In the genomic region with DNA sequence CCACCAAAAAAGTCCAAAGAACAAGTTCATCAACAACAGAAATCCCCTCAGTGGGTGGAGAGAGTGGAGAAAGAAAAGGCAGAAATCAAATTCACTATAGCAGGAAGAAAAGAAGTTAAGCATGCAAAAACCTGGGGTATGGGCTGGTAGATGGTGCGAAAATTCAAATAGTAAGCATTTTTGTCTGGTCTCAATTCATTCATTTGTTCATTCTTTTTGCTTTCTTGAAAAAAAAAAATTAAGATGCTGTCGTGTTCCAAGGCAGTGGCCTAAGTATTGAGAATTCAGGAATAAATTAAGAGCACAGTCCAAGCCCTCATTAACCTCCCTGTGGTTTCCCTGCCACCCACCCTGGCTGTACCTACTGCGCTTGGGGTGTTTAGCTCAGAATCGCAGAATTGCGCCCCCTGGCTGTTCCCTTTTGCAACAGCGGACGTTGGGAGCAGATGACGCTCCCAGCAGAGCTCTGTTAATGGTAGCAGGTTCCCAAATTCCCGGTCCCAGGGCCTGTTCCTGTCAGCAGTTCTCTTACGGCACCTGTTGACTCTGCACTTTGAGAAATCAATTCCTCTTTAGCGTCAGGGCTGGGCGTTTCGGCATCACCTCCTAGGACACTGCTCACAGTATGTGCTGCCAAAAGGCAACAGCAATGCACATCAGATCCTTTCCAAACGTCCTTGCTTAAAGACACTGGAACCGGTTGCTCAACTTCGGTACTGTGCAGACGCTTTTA, we compare ENCODE assay signal across 9 cellular contexts. TPM values are rescaled to one million over a fixed set of nuclear protein-coding genes. Genes with fewer than 3 reads are reported as not detected.
DNase-seq lines count a peak whose midpoint lies in the region; ATAC-seq and TF ChIP-seq lines count a peak whose summit lies in the region.
"Had no signal": no experiment of that assay in that cellular context is flagged by ENCODE, and none has a peak within 500 bp of the region (broad histone marks: within the 10 kb centered on the region; RNA-seq: fewer than 3 reads in every experiment).

No MANE protein-coding gene starts in this region.

- intact Hi-C loops in Caco-2 (cut with micrococcal nuclease; ENCODE audit: unreplicated experiment) = no loop called here

- no peak overlapping the region for H2BK120ac ChIP-seq in trophoblast cell (ENCODE audit: insufficient read depth, low read length, poor library complexity)

- peaks cover 8% of the 10 kb centered on the region for H3K79me1 ChIP-seq in trophoblast cell (ENCODE audit: low read length)

- H3K4ac ChIP-seq in trophoblast cell (ENCODE audit: low read depth, low read length) = no peak overlapping the region

- H3K4me3 Mint-ChIP-seq in Caco-2 (ENCODE audit: unreplicated experiment) = no peak overlapping the region

- H3K36me3 ChIP-seq in RWPE2 (ENCODE audit: low read depth) (no peaks in the 10 kb centered on the region), trophoblast cell (ENCODE audit: control insufficient read depth in 1 of 2, insufficient read depth in 2 of 2, low read length in 2 of 2) (no peaks in the 10 kb centered on the region), Caco-2 (ENCODE audit: control insufficient read depth, insufficient read depth, low read length) (no peaks in the 10 kb centered on the region)

- no peaks in the 10 kb centered on the region for H3K36me3 Mint-ChIP-seq in Caco-2 (ENCODE audit: insufficient read depth, unreplicated experiment)

- peak; percentile 44 for ATAC-seq in GM18517 (IDR thresholded peaks at IDR 0.05; ENCODE audit: unreplicated experiment)
- ATAC-seq in RWPE2 (ENCODE audit: low read depth) = no peak

- H4K8ac ChIP-seq in trophoblast cell (ENCODE audit: low read depth, low read length) = no peak overlapping the region

- H3K9me3 ChIP-seq in RWPE2 (ENCODE audit: severe bottlenecking) (no peaks in the 10 kb centered on the region), trophoblast cell (ENCODE audit: insufficient read depth, low read depth, low read length) (no peaks in the 10 kb centered on the region), Caco-2 (no peaks in the 10 kb centered on the region)

- no peaks in the 10 kb centered on the region for H3K79me2 ChIP-seq in trophoblast cell (ENCODE audit: control insufficient read depth, insufficient read depth, low read length, poor library complexity)

- H2AK5ac ChIP-seq in trophoblast cell (ENCODE audit: low read length) = no peak overlapping the region

- H3K14ac ChIP-seq in trophoblast cell (ENCODE audit: low read length) = no peak overlapping the region

- in situ Hi-C loops in astrocyte of the cerebellum (cut with HindIII; ENCODE audit: low sequenced_read_pairs) = no loop called here

- no peak overlapping the region for H3K23ac ChIP-seq in trophoblast cell (ENCODE audit: low read length)

- no peak overlapping the region for H3K27ac Mint-ChIP-seq in Caco-2 (ENCODE audit: unreplicated experiment)

- H3K27ac ChIP-seq in RWPE2 (ENCODE audit: poor library complexity, severe bottlenecking) = no peak overlapping the region
- H3K27ac ChIP-seq in trophoblast cell (ENCODE audit: low read depth, low read length) = no peak overlapping the region
- H3K27ac ChIP-seq: KMS-11 had no signal

- no peak overlapping the region for H2BK5ac ChIP-seq in trophoblast cell (ENCODE audit: low read depth, low read length, poor library complexity)

- no peaks in the 10 kb centered on the region for H3K27me3 Mint-ChIP-seq in Caco-2 (ENCODE audit: insufficient read depth, unreplicated experiment)

- peaks cover 19% of the 10 kb centered on the region for H3K4me1 Mint-ChIP-seq in Caco-2 (ENCODE audit: low read depth, unreplicated experiment)

- POLR2A ChIA-PET in Caco-2 (lab: Charles Lee) = no interaction called here

- H3K4me3 ChIP-seq in RWPE2 (ENCODE audit: severe bottlenecking) (no peak overlapping the region), astrocyte of the cerebellum (ENCODE audit: low read depth, low read length) (no peak overlapping the region), trophoblast cell (ENCODE audit: low read depth, low read length) (no peak overlapping the region), Caco-2 (ENCODE audit: low read depth, low read length) (no peak overlapping the region)

- H4K91ac ChIP-seq in trophoblast cell (ENCODE audit: low read depth, low read length) = peak overlapping the region; percentile 4

- peak; percentile 23 for TF ChIP-seq CTCF in RWPE2 (IDR thresholded peaks at IDR 0.05; ENCODE audit: poor library complexity, severe bottlenecking)
- TF ChIP-seq CTCF in astrocyte of the cerebellum (IDR thresholded peaks at IDR 0.05; ENCODE audit: low read depth, low read length, missing control alignments) = peak; percentile 8
- TF ChIP-seq CTCF in Caco-2 (IDR thresholded peaks at IDR 0.05; ENCODE audit: insufficient read depth in 1 of 2, low read depth in 1 of 2, low read length in 1 of 2, severe bottlenecking in 1 of 2, unreplicated experiment in 1 of 2) = no peak

- peaks cover 11% of the 10 kb centered on the region for H3K4me1 ChIP-seq in RWPE2 (ENCODE audit: insufficient read depth, poor library complexity, severe bottlenecking)
- H3K4me1 ChIP-seq in trophoblast cell (ENCODE audit: control insufficient read depth in 1 of 2, insufficient read depth in 2 of 2, low read length in 2 of 2) = peaks cover 4 to 8% of the 10 kb centered on the region in 2 experiments
- peaks cover 25% of the 10 kb centered on the region for H3K4me1 ChIP-seq in Caco-2

- no peak overlapping the region for H3K4me2 ChIP-seq in trophoblast cell (ENCODE audit: low read length)
- H3K4me2 ChIP-seq: KMS-11 had no signal

- H3K9ac ChIP-seq in trophoblast cell (ENCODE audit: low read length) = no peak overlapping the region
- H3K9ac ChIP-seq: KMS-11 had no signal

- H3K9me3 Mint-ChIP-seq in Caco-2 (ENCODE audit: unreplicated experiment) = no peaks in the 10 kb centered on the region

- no CpG with 5 or more reads among the region's 17 CpGs for WGBS in trophoblast cell (ENCODE audit: extremely low coverage, insufficient coverage, insufficient read length)

- BruUV-seq in Caco-2 (replicated peaks; lab: Mats Ljungman, UMichigan) = no TSS peak

- DNase-seq in RWPE2 (ENCODE audit: low spot score) = no peak
- DNase-seq in astrocyte of the cerebellum (ENCODE audit: low read depth) = no peak
- peak; percentile 24 to 57 for DNase-seq in trophoblast cell
- no peak for DNase-seq in nucleus accumbens (lab: John Stamatoyannopoulos, UW)
- DNase-seq in NCI-H2227 (lab: John Stamatoyannopoulos, UW; ENCODE audit: unreplicated experiment) = no peak
- no peak for DNase-seq in Caco-2
- DNase-seq in NCI-H187 treated with DMSO at 0.1 percent for 48 hours (lab: John Stamatoyannopoulos, UW) = no peak

- H2AFZ ChIP-seq in trophoblast cell (ENCODE audit: insufficient read depth, low read length, poor library complexity) = peak overlapping the region; percentile 35

- H3K27me3 ChIP-seq in RWPE2 (ENCODE audit: insufficient read depth, poor library complexity, severe bottlenecking) = no peaks in the 10 kb centered on the region
- no peaks in the 10 kb centered on the region for H3K27me3 ChIP-seq in trophoblast cell (ENCODE audit: insufficient read depth, low read length)
- H3K27me3 ChIP-seq in Caco-2 (replicated peaks; ENCODE audit: control insufficient read depth, insufficient read depth, low read length) = no peaks in the 10 kb centered on the region

- H4K12ac ChIP-seq in trophoblast cell (ENCODE audit: low read depth, low read length) = no peak overlapping the region

- no peak overlapping the region for H3K18ac ChIP-seq in trophoblast cell (ENCODE audit: low read length)

- peak overlapping the region; percentile 52 for H2BK12ac ChIP-seq in trophoblast cell (ENCODE audit: low read length)

- CTCF ChIA-PET in Caco-2 (lab: Charles Lee) = interaction anchor here (0.6 kb wide), 1 partner anchor 34 kb away, joined by 3 read pairs; no protein-coding TSS in a partner anchor

RNA-seq across cellular contexts. Expression of gene SSX2IP, which starts 34.0 kb away (rescaled TPM):
- 15.0 and 17.0 TPM in 2 replicates for polyA plus RNA-seq in trophoblast cell (2013)
- 12.7 and 15.3 TPM in 2 replicates for total RNA-seq in Caco-2 (2022)

Comparison
In these comparisons a context has a peak if more than half of its experiments do, and no peak if none do; other contexts are left out.
1. DNase-seq: peak in trophoblast cell (2 of 2); none in RWPE2 (single experiment), astrocyte of the cerebellum (single experiment), nucleus accumbens (0 of 56), NCI-H2227 (single experiment), Caco-2 (0 of 2) and NCI-H187 treated with DMSO at 0.1 percent for 48 hours (single experiment).
2. CTCF ChIP-seq: peak in RWPE2 (single experiment) and astrocyte of the cerebellum (single experiment); none in Caco-2 (0 of 2).